ENCODE assay signal across 26 cellular contexts in the genomic region with DNA sequence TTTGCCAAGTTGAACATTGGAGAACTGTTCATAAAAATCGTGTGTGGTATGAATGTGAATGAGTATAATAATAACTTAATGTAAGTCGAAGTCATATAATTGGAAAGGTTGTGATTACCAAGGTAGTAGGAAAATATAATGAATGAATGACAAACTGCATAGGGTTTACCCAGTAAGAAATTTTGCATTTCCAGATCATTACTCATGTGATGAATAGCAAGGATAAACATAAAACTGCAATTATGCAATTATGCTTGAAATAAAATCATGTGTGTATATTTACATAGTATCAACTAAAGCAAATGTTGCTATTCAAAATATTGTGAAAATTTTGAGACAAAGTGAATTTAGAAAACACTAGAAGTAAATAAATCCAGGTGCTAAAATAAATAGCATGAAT.
"Had no signal": no experiment of that assay in that cellular context is flagged by ENCODE, and none has a peak within 500 bp of the region (broad histone marks: within the 10 kb centered on the region; RNA-seq: fewer than 3 reads in every experiment).

No MANE protein-coding gene starts in this region.

- H3K27me3 ChIP-seq: esophagus muscularis mucosa, gastroesophageal sphincter, heart left ventricle, stomach, vagina had no signal

- H3K4me3 Mint-ChIP-seq: activated CD4-positive, alpha-beta T cell treated with anti-CD3 and anti-CD28 coated beads, Interleukin-2, amount 10 ng/mL, durations not matched to agents 24 days and 14 days; activated CD8-positive, alpha-beta T cell treated with anti-CD3 and anti-CD28 coated beads for 36 hours; activated naive CD4-positive, alpha-beta T cell treated with anti-CD3 and anti-CD28 coated beads for 36 hours; activated T-helper 17 cell treated with anti-CD3 and anti-CD28 coated beads, Interleukin-2, amount 50 U/mL, for 72 hours; dendritic cell treated with granulocyte-macrophage colony-stimulating factor and Interleukin-4, amounts not matched to agents 40 ng/mL and 50 ng/mL, for 4 days; immature natural killer cell; nephron progenitor cell; stimulated activated effector memory CD8-positive, alpha-beta T cell treated with anti-CD3 and anti-CD28 coated beads, Interleukin-12 subunit alpha, Interleukin-12 subunit beta, amount 100 ng/mL, for 72 hours had no signal

- H3K27me3 Mint-ChIP-seq: activated CD4-positive, alpha-beta T cell treated with anti-CD3 and anti-CD28 coated beads, Interleukin-2, amount 10 ng/mL, durations not matched to agents 24 days and 14 days; activated CD8-positive, alpha-beta T cell treated with anti-CD3 and anti-CD28 coated beads for 36 hours; activated T-helper 17 cell treated with anti-CD3 and anti-CD28 coated beads, Interleukin-2, amount 50 U/mL, for 72 hours; dendritic cell treated with granulocyte-macrophage colony-stimulating factor and Interleukin-4, amounts not matched to agents 40 ng/mL and 50 ng/mL, for 4 days had no signal

- ATAC-seq: activated CD8-positive, alpha-beta T cell treated with anti-CD3 and anti-CD28 coated beads for 36 hours; activated T-helper 17 cell treated with anti-CD3 and anti-CD28 coated beads, Interleukin-2, amount 50 U/mL, for 72 hours; gastroesophageal sphincter; heart left ventricle; sciatic nerve; stimulated activated effector memory CD8-positive, alpha-beta T cell treated with anti-CD3 and anti-CD28 coated beads, Interleukin-12 subunit alpha, Interleukin-12 subunit beta, amount 100 ng/mL, for 72 hours had no signal

- H3K4me1 ChIP-seq: esophagus muscularis mucosa, gastroesophageal sphincter, heart left ventricle, left ventricle myocardium inferior, stomach, vagina had no signal

- H3K36me3 ChIP-seq: esophagus muscularis mucosa, gastroesophageal sphincter, heart left ventricle, left ventricle myocardium inferior, stomach, vagina had no signal

- H3K9me3 ChIP-seq: esophagus muscularis mucosa, gastroesophageal sphincter, heart left ventricle, left ventricle myocardium inferior, stomach, vagina had no signal

- H3K4me1 Mint-ChIP-seq: activated CD4-positive, alpha-beta T cell treated with anti-CD3 and anti-CD28 coated beads, Interleukin-2, amount 10 ng/mL, durations not matched to agents 24 days and 14 days; activated T-helper 17 cell treated with anti-CD3 and anti-CD28 coated beads, Interleukin-2, amount 50 U/mL, for 72 hours; immature natural killer cell; nephron progenitor cell; stimulated activated effector memory CD8-positive, alpha-beta T cell treated with anti-CD3 and anti-CD28 coated beads, Interleukin-12 subunit alpha, Interleukin-12 subunit beta, amount 100 ng/mL, for 72 hours had no signal

- H3K9me3 Mint-ChIP-seq: activated CD4-positive, alpha-beta T cell treated with anti-CD3 and anti-CD28 coated beads, Interleukin-2, amount 10 ng/mL, durations not matched to agents 24 days and 14 days; activated CD8-positive, alpha-beta T cell treated with anti-CD3 and anti-CD28 coated beads for 36 hours; activated naive CD4-positive, alpha-beta T cell treated with anti-CD3 and anti-CD28 coated beads for 36 hours; activated T-helper 17 cell treated with anti-CD3 and anti-CD28 coated beads, Interleukin-2, amount 50 U/mL, for 72 hours; dendritic cell treated with granulocyte-macrophage colony-stimulating factor and Interleukin-4, amounts not matched to agents 40 ng/mL and 50 ng/mL, for 4 days; nephron progenitor cell had no signal

- DNase-seq: activated CD4-positive, alpha-beta T cell treated with anti-CD3 and anti-CD28 coated beads, Interleukin-2, amount 10 ng/mL, durations not matched to agents 24 days and 14 days; activated CD8-positive, alpha-beta T cell treated with anti-CD3 and anti-CD28 coated beads for 36 hours; activated naive CD4-positive, alpha-beta T cell treated with anti-CD3 and anti-CD28 coated beads for 36 hours; activated T-cell treated with anti-CD3 and anti-CD28 coated beads, Interleukin-2, amount 50 U/mL, for 1 hour; aorta; cerebellar nuclear complex; effector CD8-positive, alpha-beta T cell; heart left ventricle; immature natural killer cell; kidney glomerular epithelial cell; left ventricle myocardium inferior; mammary epithelial cell; midbrain; nephron progenitor cell; nucleus accumbens; stimulated activated CD4-positive, alpha-beta T cell treated with anti-CD3 and anti-CD28 coated beads, Interleukin-4, amount 100 ng/mL, for 1 hour; stomach; trophoblast cell had no signal

- H3K4me3 ChIP-seq: esophagus muscularis mucosa, gastroesophageal sphincter, heart left ventricle, left ventricle myocardium inferior, smooth muscle cell, stomach, vagina had no signal

- H3K27ac Mint-ChIP-seq: activated CD4-positive, alpha-beta T cell treated with anti-CD3 and anti-CD28 coated beads, Interleukin-2, amount 10 ng/mL, durations not matched to agents 24 days and 14 days; activated CD8-positive, alpha-beta T cell treated with anti-CD3 and anti-CD28 coated beads for 36 hours; activated naive CD4-positive, alpha-beta T cell treated with anti-CD3 and anti-CD28 coated beads for 36 hours; activated T-helper 17 cell treated with anti-CD3 and anti-CD28 coated beads, Interleukin-2, amount 50 U/mL, for 72 hours; dendritic cell treated with granulocyte-macrophage colony-stimulating factor and Interleukin-4, amounts not matched to agents 40 ng/mL and 50 ng/mL, for 4 days; immature natural killer cell; nephron progenitor cell; stimulated activated effector memory CD8-positive, alpha-beta T cell treated with anti-CD3 and anti-CD28 coated beads, Interleukin-12 subunit alpha, Interleukin-12 subunit beta, amount 100 ng/mL, for 72 hours had no signal

- H3K36me3 Mint-ChIP-seq: immature natural killer cell; stimulated activated effector memory CD8-positive, alpha-beta T cell treated with anti-CD3 and anti-CD28 coated beads, Interleukin-12 subunit alpha, Interleukin-12 subunit beta, amount 100 ng/mL, for 72 hours had no signal
